In the genomic region with DNA sequence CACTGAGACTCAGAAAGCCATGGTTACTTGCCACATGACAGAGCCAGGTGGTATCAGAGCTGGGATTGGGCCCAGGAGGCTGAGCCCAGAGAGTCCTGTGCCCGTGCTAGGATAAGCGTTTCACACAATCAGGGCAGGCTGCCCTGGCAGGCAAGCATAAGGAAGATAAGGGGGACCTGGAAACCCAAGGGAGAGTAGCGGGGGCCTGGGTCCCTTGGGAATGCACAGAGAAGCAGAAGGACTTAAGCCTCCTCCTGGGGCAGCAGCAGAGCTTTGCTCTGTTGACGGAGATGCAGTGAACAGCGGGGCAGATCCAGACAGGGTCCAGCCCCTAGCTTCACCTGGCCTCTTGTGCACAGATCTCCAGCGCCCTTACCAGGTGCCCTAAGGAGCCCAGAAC, we compare ENCODE assay signal across 17 cellular contexts.
"Had no signal": no experiment of that assay in that cellular context is flagged by ENCODE, and none has a peak within 500 bp of the region (broad histone marks: within the 10 kb centered on the region; RNA-seq: fewer than 3 reads in every experiment).

No MANE protein-coding gene starts in this region.

- H3K36me3 ChIP-seq: gastrocnemius medialis, prostate gland had no signal

- H3K9me3 ChIP-seq: gastrocnemius medialis, mucosa of descending colon, prostate gland, testis, upper lobe of left lung had no signal

- H3K4me3 ChIP-seq: dorsolateral prefrontal cortex, gastrocnemius medialis, mucosa of descending colon, prostate gland, testis, upper lobe of left lung had no signal

- H3K27me3 ChIP-seq: dorsolateral prefrontal cortex, gastrocnemius medialis, testis, upper lobe of left lung had no signal

- ATAC-seq: activated T-helper 17 cell treated with anti-CD3 and anti-CD28 coated beads, Interleukin-2, amount 50 U/mL, for 72 hours; gastrocnemius medialis; left colon; mucosa of descending colon; naive thymus-derived CD4-positive, alpha-beta T cell; sciatic nerve; stimulated activated naive CD8-positive, alpha-beta T cell treated with anti-CD3 and anti-CD28 coated beads, Interleukin-15, amount 100 ng/mL, for 72 hours; T-cell had no signal

- H3K4me1 ChIP-seq: gastrocnemius medialis, prostate gland, testis, upper lobe of left lung had no signal

- DNase-seq: activated CD4-positive, CD25-positive, alpha-beta regulatory T cell treated with anti-CD3 and anti-CD28 coated beads, Interleukin-2, amount 50 U/mL, for 72 hours; activated naive CD4-positive, alpha-beta T cell treated with anti-CD3 and anti-CD28 coated beads for 36 hours; dorsolateral prefrontal cortex; endodermal cell; erythroblast; gastrocnemius medialis; left colon; naive thymus-derived CD4-positive, alpha-beta T cell; stimulated activated naive CD8-positive, alpha-beta T cell treated with anti-CD3 and anti-CD28 coated beads, Interleukin-15, amount 100 ng/mL, for 72 hours; T-cell; T-helper 9 cell; testis; upper lobe of left lung had no signal

- H3K27ac ChIP-seq: dorsolateral prefrontal cortex, gastrocnemius medialis, prostate gland, testis, upper lobe of left lung had no signal
